11 cellular contexts compared by ENCODE assay signal in the genomic region with DNA sequence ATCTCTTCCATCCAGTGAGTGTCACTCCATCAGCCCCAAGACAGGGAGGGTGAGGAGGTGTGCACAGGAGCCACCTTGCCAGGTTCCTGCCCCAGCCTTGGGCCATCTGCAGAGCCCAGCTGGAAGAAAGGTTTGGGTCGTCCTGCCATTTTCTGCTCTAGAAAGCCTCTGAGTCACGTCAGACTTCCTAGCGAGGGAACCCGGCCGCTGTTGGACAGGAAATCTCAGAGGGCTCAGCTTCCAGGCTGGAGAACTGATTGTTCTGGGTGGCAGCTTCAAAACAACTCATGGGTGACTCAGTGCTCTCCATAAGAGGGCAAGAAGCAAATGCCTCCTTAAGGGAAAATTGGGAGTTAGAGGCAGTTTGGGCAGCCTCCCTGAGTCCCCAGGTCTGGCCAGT. TPM values are rescaled to one million over a fixed set of nuclear protein-coding genes. Genes with fewer than 3 reads are reported as not detected.
DNase-seq lines count a peak whose midpoint lies in the region; ATAC-seq and TF ChIP-seq lines count a peak whose summit lies in the region.
"Had no signal": no experiment of that assay in that cellular context is flagged by ENCODE, and none has a peak within 500 bp of the region (broad histone marks: within the 10 kb centered on the region; RNA-seq: fewer than 3 reads in every experiment).

No MANE protein-coding gene starts in this region.

- no peaks in the 10 kb centered on the region for H3K36me3 ChIP-seq in H7 (replicated peaks; ENCODE audit: control insufficient read depth, insufficient read depth, low read length)
- H3K36me3 ChIP-seq in MM.1S (replicated peaks; ENCODE audit: insufficient read depth, low read length), result no peaks in the 10 kb centered on the region
- no peaks in the 10 kb centered on the region for H3K36me3 ChIP-seq in GM23338 (ENCODE audit: insufficient read depth)

- H3K4me3 ChIP-seq in H7 (ENCODE audit: insufficient read depth, low read depth, low read length) (no peak overlapping the region), astrocyte of the cerebellum (ENCODE audit: low read depth, low read length) (no peak overlapping the region), MM.1S (ENCODE audit: low read length) (no peak overlapping the region), GM23338 (no peak overlapping the region)

- H4K20me1 ChIP-seq in MM.1S (ENCODE audit: insufficient read depth, low read length), result no peaks in the 10 kb centered on the region
- H4K20me1 ChIP-seq in GM23338 (replicated peaks; ENCODE audit: insufficient read depth), result peaks cover 6% of the 10 kb centered on the region; the same call in 1 of the 2 replicates

- H3K4me2 ChIP-seq in MM.1S (ENCODE audit: low read depth, low read length) (no peak overlapping the region), GM23338 (no peak overlapping the region)

- H3K9me2 ChIP-seq in MM.1S (replicated peaks; ENCODE audit: insufficient read depth, low read length) (no peaks in the 10 kb centered on the region), GM23338 (ENCODE audit: insufficient read depth) (no peaks in the 10 kb centered on the region)

- H3K4me1 ChIP-seq in MM.1S (ENCODE audit: low read length) (no peaks in the 10 kb centered on the region), GM23338 (ENCODE audit: insufficient read depth) (no peaks in the 10 kb centered on the region)

- H3K9ac ChIP-seq in MM.1S (ENCODE audit: low read length), result no peak overlapping the region

- in situ Hi-C loops in astrocyte of the cerebellum (cut with HindIII; ENCODE audit: low sequenced_read_pairs), result no loop called here

- no peaks in the 10 kb centered on the region for H3K79me2 ChIP-seq in MM.1S (ENCODE audit: low read length)
- no peaks in the 10 kb centered on the region for H3K79me2 ChIP-seq in GM23338 (replicated peaks; ENCODE audit: insufficient read depth)

- H3K4me1 Mint-ChIP-seq in glutamatergic neuron (ENCODE audit: low read depth, unreplicated experiment), result peaks cover 2% of the 10 kb centered on the region
- peaks cover 5% of the 10 kb centered on the region for H3K4me1 Mint-ChIP-seq in GM23338
- H3K4me1 Mint-ChIP-seq: memory B cell had no signal

- H3K9me3 ChIP-seq in MM.1S (replicated peaks; ENCODE audit: insufficient read depth, low read length), result no peaks in the 10 kb centered on the region

- H3K27me3 Mint-ChIP-seq in glutamatergic neuron (ENCODE audit: unreplicated experiment), result peaks cover 4% of the 10 kb centered on the region
- peaks cover 8% of the 10 kb centered on the region for H3K27me3 Mint-ChIP-seq in GM23338 (ENCODE audit: insufficient read depth, low read depth, poor library complexity)
- H3K27me3 Mint-ChIP-seq: memory B cell had no signal

- no peak for ATAC-seq in GM23338

- no peak overlapping the region for H2AFZ ChIP-seq in MM.1S (ENCODE audit: low read length)
- no peak overlapping the region for H2AFZ ChIP-seq in GM23338

- H3K27ac ChIP-seq in substantia nigra (ENCODE audit: low read depth, low read length, poor library complexity, severe bottlenecking) (peak overlapping the region; percentile 97), MM.1S (ENCODE audit: low read length) (no peak overlapping the region), GM23338 (ENCODE audit: low read depth) (no peak overlapping the region)

- H3F3A ChIP-seq in MM.1S (ENCODE audit: insufficient read depth, low read length), result no peaks in the 10 kb centered on the region
- H3F3A ChIP-seq in GM23338 (replicated peaks; ENCODE audit: low read depth), result no peaks in the 10 kb centered on the region

- TF ChIP-seq CTCF in astrocyte of the cerebellum (IDR thresholded peaks at IDR 0.05; ENCODE audit: low read depth, low read length, missing control alignments) (no peak), glutamatergic neuron (IDR thresholded peaks at IDR 0.05; ENCODE audit: partially characterized antibody, unreplicated experiment) (no peak), MM.1S (IDR thresholded peaks at IDR 0.05; ENCODE audit: low read length) (no peak), GM23338 (conservative IDR thresholded peaks at IDR 0.05; ENCODE audit: low read depth in 2 of 2) (no peak)

- H3K36me3 Mint-ChIP-seq in glutamatergic neuron (ENCODE audit: unreplicated experiment) (no peaks in the 10 kb centered on the region), GM23338 (ENCODE audit: low read depth) (no peaks in the 10 kb centered on the region; the same call in 2 of the 3 replicates)

- H3K9me3 Mint-ChIP-seq in glutamatergic neuron (ENCODE audit: unreplicated experiment), result peaks cover 5% of the 10 kb centered on the region
- H3K9me3 Mint-ChIP-seq in GM23338, result no peaks in the 10 kb centered on the region
- H3K9me3 Mint-ChIP-seq: memory B cell had no signal

- DNase-seq in H7 (peak; percentile 43), astrocyte of the cerebellum (ENCODE audit: low read depth) (peak; percentile 49), glutamatergic neuron (peak; percentile 6), substantia nigra (lab: John Stamatoyannopoulos, UW) (peak in 8 of 49 donors; percentile 18 to 57 (median 28)), MM.1S (no peak), GM23338 (ENCODE audit: low spot score) (no peak), NCI-H2171 (lab: John Stamatoyannopoulos, UW) (no peak), NCI-H524 (lab: John Stamatoyannopoulos, UW) (no peak)
- DNase-seq: cerebellar nuclear complex, MV-4-11 had no signal

- H3K27me3 ChIP-seq in H7 (ENCODE audit: control insufficient read depth, insufficient read depth, low read length), result no peaks in the 10 kb centered on the region
- no peaks in the 10 kb centered on the region for H3K27me3 ChIP-seq in MM.1S (replicated peaks; ENCODE audit: insufficient read depth, low read length)
- H3K27me3 ChIP-seq in GM23338 (ENCODE audit: insufficient read depth), result no peaks in the 10 kb centered on the region

- H3K4me3 Mint-ChIP-seq in glutamatergic neuron (ENCODE audit: unreplicated experiment) (no peak overlapping the region), GM23338 (no peak overlapping the region)
- H3K4me3 Mint-ChIP-seq: memory B cell had no signal

- no peak overlapping the region for H3K27ac Mint-ChIP-seq in glutamatergic neuron (ENCODE audit: unreplicated experiment)
- no peak overlapping the region for H3K27ac Mint-ChIP-seq in GM23338
- H3K27ac Mint-ChIP-seq: memory B cell had no signal

TF ChIP-seq in GM23338, 12 proteins besides CTCF, POLR2A, EP300 and RAD21:
- TF ChIP-seq CREB1 (CRISPR knock-in tag; IDR thresholded peaks at IDR 0.05; ENCODE audit: low read depth), result no peak
- no peak for TF ChIP-seq ZNF331 (CRISPR knock-in tag; IDR thresholded peaks at IDR 0.05; ENCODE audit: low read depth)
- TF ChIP-seq JUNB (IDR thresholded peaks at IDR 0.05; ENCODE audit: unreplicated experiment), result no peak
- no peak for TF ChIP-seq NANOG (IDR thresholded peaks at IDR 0.05; ENCODE audit: borderline replicate concordance)
- TF ChIP-seq STAT1 (IDR thresholded peaks at IDR 0.05; ENCODE audit: unreplicated experiment), result no peak
- no peak for TF ChIP-seq EZH2phosphoT487 (IDR thresholded peaks at IDR 0.05; ENCODE audit: unreplicated experiment)
- TF ChIP-seq ZNF114 (CRISPR knock-in tag; IDR thresholded peaks at IDR 0.05), result no peak
- TF ChIP-seq, protein P1, sequence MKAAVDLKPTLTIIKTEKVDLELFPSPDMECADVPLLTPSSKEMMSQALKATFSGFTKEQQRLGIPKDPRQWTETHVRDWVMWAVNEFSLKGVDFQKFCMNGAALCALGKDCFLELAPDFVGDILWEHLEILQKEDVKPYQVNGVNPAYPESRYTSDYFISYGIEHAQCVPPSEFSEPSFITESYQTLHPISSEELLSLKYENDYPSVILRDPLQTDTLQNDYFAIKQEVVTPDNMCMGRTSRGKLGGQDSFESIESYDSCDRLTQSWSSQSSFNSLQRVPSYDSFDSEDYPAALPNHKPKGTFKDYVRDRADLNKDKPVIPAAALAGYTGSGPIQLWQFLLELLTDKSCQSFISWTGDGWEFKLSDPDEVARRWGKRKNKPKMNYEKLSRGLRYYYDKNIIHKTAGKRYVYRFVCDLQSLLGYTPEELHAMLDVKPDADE (IDR thresholded peaks at IDR 0.05), result no peak
- no peak for TF ChIP-seq EZH2 (IDR thresholded peaks at IDR 0.05; ENCODE audit: low read depth, unreplicated experiment)
- TF ChIP-seq, protein P2, sequence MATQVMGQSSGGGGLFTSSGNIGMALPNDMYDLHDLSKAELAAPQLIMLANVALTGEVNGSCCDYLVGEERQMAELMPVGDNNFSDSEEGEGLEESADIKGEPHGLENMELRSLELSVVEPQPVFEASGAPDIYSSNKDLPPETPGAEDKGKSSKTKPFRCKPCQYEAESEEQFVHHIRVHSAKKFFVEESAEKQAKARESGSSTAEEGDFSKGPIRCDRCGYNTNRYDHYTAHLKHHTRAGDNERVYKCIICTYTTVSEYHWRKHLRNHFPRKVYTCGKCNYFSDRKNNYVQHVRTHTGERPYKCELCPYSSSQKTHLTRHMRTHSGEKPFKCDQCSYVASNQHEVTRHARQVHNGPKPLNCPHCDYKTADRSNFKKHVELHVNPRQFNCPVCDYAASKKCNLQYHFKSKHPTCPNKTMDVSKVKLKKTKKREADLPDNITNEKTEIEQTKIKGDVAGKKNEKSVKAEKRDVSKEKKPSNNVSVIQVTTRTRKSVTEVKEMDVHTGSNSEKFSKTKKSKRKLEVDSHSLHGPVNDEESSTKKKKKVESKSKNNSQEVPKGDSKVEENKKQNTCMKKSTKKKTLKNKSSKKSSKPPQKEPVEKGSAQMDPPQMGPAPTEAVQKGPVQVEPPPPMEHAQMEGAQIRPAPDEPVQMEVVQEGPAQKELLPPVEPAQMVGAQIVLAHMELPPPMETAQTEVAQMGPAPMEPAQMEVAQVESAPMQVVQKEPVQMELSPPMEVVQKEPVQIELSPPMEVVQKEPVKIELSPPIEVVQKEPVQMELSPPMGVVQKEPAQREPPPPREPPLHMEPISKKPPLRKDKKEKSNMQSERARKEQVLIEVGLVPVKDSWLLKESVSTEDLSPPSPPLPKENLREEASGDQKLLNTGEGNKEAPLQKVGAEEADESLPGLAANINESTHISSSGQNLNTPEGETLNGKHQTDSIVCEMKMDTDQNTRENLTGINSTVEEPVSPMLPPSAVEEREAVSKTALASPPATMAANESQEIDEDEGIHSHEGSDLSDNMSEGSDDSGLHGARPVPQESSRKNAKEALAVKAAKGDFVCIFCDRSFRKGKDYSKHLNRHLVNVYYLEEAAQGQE (IDR thresholded peaks at IDR 0.05; ENCODE audit: unreplicated experiment), result no peak

RNA-seq across cellular contexts. Expression of a gene that starts 16.6 kb away (rescaled TPM):
- 33.6 and 35.6 TPM in 2 replicates for total RNA-seq in H7 (2014; rRNA removed; shearing (Covaris generic))
- total RNA-seq in glutamatergic neuron (ENCODE audit: unreplicated experiment), result 19.3 TPM
- total RNA-seq in GM23338 (2014; rRNA removed; shearing (Covaris generic)), result 19.9 and 22.1 TPM in 2 replicates
- 6.7 and 8.0 TPM in 2 replicates for polyA plus RNA-seq in GM23338 (2016; fragmentation: Nextera tagmentation; extraction: Ambion mirVana)

RNA-seq across cellular contexts. Expression of a gene that starts 44.1 kb away (rescaled TPM):
- 14.7 and 20.9 TPM in 2 replicates for total RNA-seq in H7 (2014; rRNA removed; shearing (Covaris generic))
- 19.7 TPM for total RNA-seq in glutamatergic neuron (ENCODE audit: unreplicated experiment)
- total RNA-seq in GM23338 (2014; rRNA removed; shearing (Covaris generic)), result 10.4 and 10.9 TPM in 2 replicates
- polyA plus RNA-seq in GM23338 (2016; fragmentation: Nextera tagmentation; extraction: Ambion mirVana), result 6.7 and 6.8 TPM in 2 replicates

Comparison
In these comparisons a context has a peak if more than half of its experiments do, and no peak if none do; other contexts are left out.
1. DNase-seq: peak in H7 (single experiment), astrocyte of the cerebellum (single experiment) and glutamatergic neuron (single experiment); none in MM.1S (single experiment), GM23338 (single experiment), NCI-H2171 (single experiment) and NCI-H524 (0 of 2).